Comparison of ENCODE assay signal across 24 cellular contexts in the genomic region with DNA sequence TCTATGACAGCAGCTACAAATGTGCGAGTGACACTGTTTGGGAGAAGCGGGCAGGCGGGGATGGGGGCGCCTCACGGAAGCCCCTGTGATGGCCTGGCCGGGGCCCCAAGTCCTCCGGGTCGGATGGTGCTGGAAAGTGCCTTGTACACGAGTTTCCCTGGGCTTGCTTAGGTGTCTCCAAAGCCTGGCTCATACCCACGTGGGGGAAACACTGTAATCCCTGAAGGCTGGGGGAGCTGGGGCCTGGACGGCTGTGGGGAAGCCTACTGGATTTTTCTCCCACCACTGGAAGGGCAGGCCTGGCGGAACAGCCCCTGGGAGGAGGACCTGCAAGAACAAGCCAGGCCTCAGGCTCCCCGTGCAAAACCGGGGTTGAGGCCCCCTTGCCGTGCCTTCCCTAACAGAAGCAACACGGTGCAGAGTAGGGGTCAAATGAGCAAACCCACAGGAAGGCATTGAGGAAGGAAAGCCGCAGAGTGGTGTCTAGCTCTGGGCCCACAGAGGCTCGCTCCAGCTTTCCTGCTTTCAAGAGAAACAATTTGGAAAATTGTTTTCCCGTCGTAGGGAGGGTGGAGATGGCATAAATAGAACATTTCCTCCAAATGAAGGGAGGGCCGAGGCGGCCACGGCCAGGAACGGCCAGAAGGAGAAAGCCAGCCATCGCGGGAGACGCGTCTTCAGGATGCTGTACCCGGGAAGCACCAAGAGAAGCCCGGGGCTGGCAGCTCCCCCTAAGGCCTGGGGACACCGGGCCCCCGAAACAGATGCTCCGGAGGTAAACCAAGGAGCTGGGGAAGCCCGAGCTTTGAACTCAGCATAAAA.
"Had no signal": no experiment of that assay in that cellular context is flagged by ENCODE, and none has a peak within 500 bp of the region (broad histone marks: within the 10 kb centered on the region; RNA-seq: fewer than 3 reads in every experiment).

No MANE protein-coding gene starts in this region.

- ATAC-seq: activated CD8-positive, alpha-beta memory T cell treated with anti-CD3 and anti-CD28 coated beads, Interleukin-2, amount 10 ng/mL, durations not matched to agents 7 days and 5 days; activated naive CD8-positive, alpha-beta T cell treated with anti-CD3 and anti-CD28 coated beads, Interleukin-2, amount 50 U/mL, for 24 hours; WTC11 had no signal

- DNase-seq: activated CD4-positive, alpha-beta T cell treated with anti-CD3 and anti-CD28 coated beads for 1 hour; activated CD4-positive, alpha-beta T cell treated with anti-CD3 and anti-CD28 coated beads, Interleukin-2, amount 10 ng/mL, durations not matched to agents 24 days and 14 days; activated CD4-positive, alpha-beta T cell treated with anti-CD3 and anti-CD28 coated beads, Interleukin-2, amount 50 U/mL, for 48 hours; activated CD8-positive, alpha-beta memory T cell treated with anti-CD3 and anti-CD28 coated beads, Interleukin-2, amount 10 ng/mL, durations not matched to agents 7 days and 5 days; activated effector memory CD4-positive, alpha-beta T cell treated with Interleukin-2 at 50 U/mL for 16 hours; activated naive CD4-positive, alpha-beta T cell; activated naive CD8-positive, alpha-beta T cell treated with anti-CD3 and anti-CD28 coated beads, Interleukin-2, amount 50 U/mL, for 24 hours; activated T-cell treated with anti-CD3 and anti-CD28 coated beads, Interleukin-2, amount 50 U/mL, for 24 hours; amniotic stem cell; brain microvascular endothelial cell; MV-4-11; NCI-H1436; NCI-H1694 treated with DMSO at 0.1 percent for 48 hours; NCI-H2029 treated with DMSO at 0.1 percent for 48 hours; NCI-H345; NCI-H510A; NCI-H526 treated with DMSO at 0.1 percent for 48 hours; Peyer's patch; Right ventricle myocardium superior; SJCRH30 had no signal

- H3K9me3 ChIP-seq: Peyer's patch, SJCRH30 had no signal

- H3K27ac ChIP-seq: brain microvascular endothelial cell, cardiac muscle cell, KMS-11, Peyer's patch, RWPE1, SJCRH30 had no signal

- H3K4me1 ChIP-seq: Peyer's patch, SJCRH30 had no signal

- H3K4me2 ChIP-seq: KMS-11 had no signal

- H3K27me3 ChIP-seq: brain microvascular endothelial cell, cardiac muscle cell, Peyer's patch had no signal

- H3K4me3 ChIP-seq: cardiac muscle cell, Peyer's patch, SJCRH30 had no signal

- H3K36me3 ChIP-seq: brain microvascular endothelial cell, cardiac muscle cell, Peyer's patch, SJCRH30 had no signal

- H3K9ac ChIP-seq: KMS-11 had no signal
